In genomic region chr7:143514995-143515735, GRCh38 we compare ENCODE assay signal across 18 cellular contexts.
"Had no signal": no experiment of that assay in that cellular context is flagged by ENCODE, and none has a peak within 500 bp of the region (broad histone marks: within the 10 kb centered on the region; RNA-seq: fewer than 3 reads in every experiment).

No MANE protein-coding gene starts in this region.

- ATAC-seq: activated T-helper 17 cell treated with anti-CD3 and anti-CD28 coated beads, Interleukin-2, amount 50 U/mL, for 72 hours; heart left ventricle; left colon; pancreas; stimulated activated naive CD8-positive, alpha-beta T cell treated with anti-CD3 and anti-CD28 coated beads, Interleukin-15, Interleukin-2, amounts not matched to agents 100 U/mL and 50 U/mL, for 24 hours; T-cell had no signal

- H3K36me3 ChIP-seq: esophagus muscularis mucosa, gastrocnemius medialis, heart left ventricle, neural progenitor cell, pancreas, right atrium auricular region had no signal

- H3K27ac ChIP-seq: heart left ventricle, neural progenitor cell, pancreas, right atrium auricular region had no signal

- H3K27me3 ChIP-seq: gastrocnemius medialis, pancreas, right atrium auricular region had no signal

- H3K4me3 ChIP-seq: esophagus muscularis mucosa, gastrocnemius medialis, heart left ventricle, lung, neural progenitor cell, pancreas, right atrium auricular region, smooth muscle cell had no signal

- H3K4me1 ChIP-seq: pancreas had no signal

- DNase-seq: activated CD4-positive, alpha-beta T cell treated with anti-CD3 and anti-CD28 coated beads, Interleukin-2, amount 50 U/mL, for 48 hours; activated CD4-positive, CD25-positive, alpha-beta regulatory T cell treated with anti-CD3 and anti-CD28 coated beads, Interleukin-2, amount 50 U/mL, for 72 hours; activated naive CD4-positive, alpha-beta T cell treated with Interleukin-2 at 50 U/mL for 16 hours; aorta; left colon; midbrain; pancreas; stimulated activated naive CD8-positive, alpha-beta T cell treated with anti-CD3 and anti-CD28 coated beads, Interleukin-15, Interleukin-2, amounts not matched to agents 100 U/mL and 50 U/mL, for 24 hours; T-cell; T1000 had no signal

- H2AFZ ChIP-seq: neural progenitor cell had no signal

- H3K9me3 ChIP-seq: esophagus muscularis mucosa, gastrocnemius medialis, heart left ventricle, pancreas, right atrium auricular region had no signal

- H3K4me2 ChIP-seq: neural progenitor cell, smooth muscle cell had no signal

- H3K9ac ChIP-seq: neural progenitor cell had no signal
